Comparison of ENCODE assay signal across 1 cellular context in genomic region chr1:236281286-236282158, GRCh38.
A peak's percentile ranks its signal among the peaks of the same experiment; 100 is the strongest.
TF ChIP-seq lines count a peak whose summit lies in the region.

ERO1B (minus strand) TSS chr1:236281958; CDS start chr1:236281783, 175 bp downstream.

TF ChIP-seq in WTC11, 78 proteins besides CTCF, POLR2A, EP300 and RAD21 (continued from another document):
- TF ChIP-seq ZNF425 (CRISPR knock-in tag; conservative IDR thresholded peaks at IDR 0.05): no peak
- TF ChIP-seq MXD4 (CRISPR knock-in tag; IDR thresholded peaks at IDR 0.05; ENCODE audit: borderline replicate concordance): no peak
- no peak for TF ChIP-seq HMGA2 (CRISPR knock-in tag; IDR thresholded peaks at IDR 0.05)
- TF ChIP-seq E2F1 (CRISPR knock-in tag; IDR thresholded peaks at IDR 0.05): no peak
- no peak for TF ChIP-seq ATF1 (CRISPR knock-in tag; IDR thresholded peaks at IDR 0.05)
- no peak for TF ChIP-seq PRDM15 (CRISPR knock-in tag; IDR thresholded peaks at IDR 0.05)
- TF ChIP-seq TEAD1 (CRISPR knock-in tag; IDR thresholded peaks at IDR 0.05): no peak
- peak; percentile 30; the same call in 1 of the 2 replicates for TF ChIP-seq NFE2L1 (CRISPR knock-in tag; IDR thresholded peaks at IDR 0.05)
- no peak for TF ChIP-seq JUN (CRISPR knock-in tag; IDR thresholded peaks at IDR 0.05)
- TF ChIP-seq ZNF317 (CRISPR knock-in tag; IDR thresholded peaks at IDR 0.05; ENCODE audit: borderline replicate concordance, low read depth): 0 out of 2 replicates have a peak, but pooled peaks have one; percentile 11
- no peak; the same call in 1 of the 2 replicates for TF ChIP-seq CREM (CRISPR knock-in tag; IDR thresholded peaks at IDR 0.05)
- no peak; the same call in 1 of the 2 replicates for TF ChIP-seq NFYB (CRISPR knock-in tag; conservative IDR thresholded peaks at IDR 0.05; ENCODE audit: low read depth)
- no peak for TF ChIP-seq NR2C2 (CRISPR knock-in tag; IDR thresholded peaks at IDR 0.05)
- 0 out of 2 replicates have a peak, but pooled peaks have one; percentile 47 for TF ChIP-seq ETV6 (CRISPR knock-in tag; IDR thresholded peaks at IDR 0.05)
- TF ChIP-seq OVOL2 (CRISPR knock-in tag; IDR thresholded peaks at IDR 0.05; ENCODE audit: borderline replicate concordance): no peak; the same call in 1 of the 2 replicates
- no peak for TF ChIP-seq JAZF1 (CRISPR knock-in tag; IDR thresholded peaks at IDR 0.05)
- TF ChIP-seq TCF7 (CRISPR knock-in tag; IDR thresholded peaks at IDR 0.05; ENCODE audit: low read depth): no peak
- peak; percentile 61; the same call in 1 of the 2 replicates for TF ChIP-seq FOXP4 (CRISPR knock-in tag; IDR thresholded peaks at IDR 0.05)
- no peak for TF ChIP-seq STAT6 (CRISPR knock-in tag; conservative IDR thresholded peaks at IDR 0.05; ENCODE audit: low read depth)
- TF ChIP-seq GABPB1 (CRISPR knock-in tag; IDR thresholded peaks at IDR 0.05): peak; percentile 24; the same call in 1 of the 2 replicates
- TF ChIP-seq RELA (CRISPR knock-in tag; IDR thresholded peaks at IDR 0.05; ENCODE audit: borderline replicate concordance): peak; percentile 58; the same call in 1 of the 2 replicates
- no peak for TF ChIP-seq NFATC4 (CRISPR knock-in tag; IDR thresholded peaks at IDR 0.05)
- TF ChIP-seq SP1 (CRISPR knock-in tag; conservative IDR thresholded peaks at IDR 0.05): peak; percentile 99
- TF ChIP-seq EMX1 (CRISPR knock-in tag; IDR thresholded peaks at IDR 0.05): no peak
- TF ChIP-seq ZBTB21 (CRISPR knock-in tag; IDR thresholded peaks at IDR 0.05; ENCODE audit: borderline replicate concordance): no peak
- TF ChIP-seq TP53 (CRISPR knock-in tag; IDR thresholded peaks at IDR 0.05): no peak
- no peak for TF ChIP-seq CDX4 (CRISPR knock-in tag; IDR thresholded peaks at IDR 0.05; ENCODE audit: borderline replicate concordance)
- no peak for TF ChIP-seq ATF6 (CRISPR knock-in tag; IDR thresholded peaks at IDR 0.05)
- peak; percentile 68; the same call in 1 of the 2 replicates for TF ChIP-seq ARID4B (CRISPR knock-in tag; IDR thresholded peaks at IDR 0.05; ENCODE audit: borderline replicate concordance)
- TF ChIP-seq RORB (CRISPR knock-in tag; IDR thresholded peaks at IDR 0.05): 0 out of 2 replicates have a peak, but pooled peaks have one; percentile 45
- no peak for TF ChIP-seq KAT7 (CRISPR knock-in tag; IDR thresholded peaks at IDR 0.05; ENCODE audit: borderline replicate concordance)
